Comparison of ENCODE assay signal across 1 cellular context in genomic region chr9:75974006-75974766, GRCh38.
TF ChIP-seq lines count a peak whose summit lies in the region.

No MANE protein-coding gene starts in this region.

TF ChIP-seq in HepG2, 621 proteins besides CTCF, POLR2A, EP300 and RAD21 (continued from another document):
- TF ChIP-seq, protein P1, sequence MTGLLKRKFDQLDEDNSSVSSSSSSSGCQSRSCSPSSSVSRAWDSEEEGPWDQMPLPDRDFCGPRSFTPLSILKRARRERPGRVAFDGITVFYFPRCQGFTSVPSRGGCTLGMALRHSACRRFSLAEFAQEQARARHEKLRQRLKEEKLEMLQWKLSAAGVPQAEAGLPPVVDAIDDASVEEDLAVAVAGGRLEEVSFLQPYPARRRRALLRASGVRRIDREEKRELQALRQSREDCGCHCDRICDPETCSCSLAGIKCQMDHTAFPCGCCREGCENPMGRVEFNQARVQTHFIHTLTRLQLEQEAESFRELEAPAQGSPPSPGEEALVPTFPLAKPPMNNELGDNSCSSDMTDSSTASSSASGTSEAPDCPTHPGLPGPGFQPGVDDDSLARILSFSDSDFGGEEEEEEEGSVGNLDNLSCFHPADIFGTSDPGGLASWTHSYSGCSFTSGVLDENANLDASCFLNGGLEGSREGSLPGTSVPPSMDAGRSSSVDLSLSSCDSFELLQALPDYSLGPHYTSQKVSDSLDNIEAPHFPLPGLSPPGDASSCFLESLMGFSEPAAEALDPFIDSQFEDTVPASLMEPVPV (CRISPR knock-in tag; IDR thresholded peaks at IDR 0.05) = no peak
- TF ChIP-seq, protein P2, sequence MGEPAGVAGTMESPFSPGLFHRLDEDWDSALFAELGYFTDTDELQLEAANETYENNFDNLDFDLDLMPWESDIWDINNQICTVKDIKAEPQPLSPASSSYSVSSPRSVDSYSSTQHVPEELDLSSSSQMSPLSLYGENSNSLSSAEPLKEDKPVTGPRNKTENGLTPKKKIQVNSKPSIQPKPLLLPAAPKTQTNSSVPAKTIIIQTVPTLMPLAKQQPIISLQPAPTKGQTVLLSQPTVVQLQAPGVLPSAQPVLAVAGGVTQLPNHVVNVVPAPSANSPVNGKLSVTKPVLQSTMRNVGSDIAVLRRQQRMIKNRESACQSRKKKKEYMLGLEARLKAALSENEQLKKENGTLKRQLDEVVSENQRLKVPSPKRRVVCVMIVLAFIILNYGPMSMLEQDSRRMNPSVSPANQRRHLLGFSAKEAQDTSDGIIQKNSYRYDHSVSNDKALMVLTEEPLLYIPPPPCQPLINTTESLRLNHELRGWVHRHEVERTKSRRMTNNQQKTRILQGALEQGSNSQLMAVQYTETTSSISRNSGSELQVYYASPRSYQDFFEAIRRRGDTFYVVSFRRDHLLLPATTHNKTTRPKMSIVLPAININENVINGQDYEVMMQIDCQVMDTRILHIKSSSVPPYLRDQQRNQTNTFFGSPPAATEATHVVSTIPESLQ (CRISPR knock-in tag; conservative IDR thresholded peaks at IDR 0.05) = no peak
- no peak for TF ChIP-seq ZNF777 (CRISPR knock-in tag; IDR thresholded peaks at IDR 0.05)
- TF ChIP-seq IKZF5 (CRISPR knock-in tag; IDR thresholded peaks at IDR 0.05) = no peak
- no peak for TF ChIP-seq ZNF460 (CRISPR knock-in tag; IDR thresholded peaks at IDR 0.05; ENCODE audit: borderline replicate concordance)
- TF ChIP-seq HMGA1 (CRISPR knock-in tag; conservative IDR thresholded peaks at IDR 0.05) = no peak
TF ChIP-seq in HepG2: peak in this region for 0.
